Comparison of ENCODE assay signal across 8 cellular contexts in genomic region chr7:20331912-20332317, GRCh38. TPM values are rescaled to one million over a fixed set of nuclear protein-coding genes. Genes with fewer than 3 reads are reported as not detected.
DNase-seq lines count a peak whose midpoint lies in the region; TF ChIP-seq lines count a peak whose summit lies in the region.

No MANE protein-coding gene starts in this region.

- no peaks in the 10 kb centered on the region for H3K27me3 ChIP-seq in prostate gland (replicated peaks; ENCODE audit: insufficient read depth)

- POLR2A ChIA-PET in RWPE1 (lab: Yijun Ruan, JAX; ENCODE audit: low non-redundant PET): no interaction called here

- H3K4me1 ChIP-seq in prostate gland (replicated peaks): no peaks in the 10 kb centered on the region

- no peak for TF ChIP-seq POLR2A in prostate gland (IDR thresholded peaks at IDR 0.05)

- H3K27ac ChIP-seq in RWPE1: peak overlapping the region; percentile 100
- peak overlapping the region; percentile 86 to 88 for H3K27ac ChIP-seq in prostate gland

- WGBS in prostate gland: 9% methylated on average over 9 of the region's 9 CpGs

- DNase-seq in GM12865 (ENCODE audit: low read depth) (no peak), RWPE1 (ENCODE audit: low spot score) (no peak), fibroblast of pulmonary artery (ENCODE audit: low read depth) (no peak), prostate gland (ENCODE audit: low spot score) (no peak), NCI-H2227 treated with DMSO at 0.1 percent for 48 hours (lab: John Stamatoyannopoulos, UW) (no peak), GM19238 (ENCODE audit: insufficient read length, low spot score) (no peak), ureter (ENCODE audit: low spot score) (no peak)
- DNase-seq in activated naive CD4-positive, alpha-beta T cell treated with anti-CD3 and anti-CD28 coated beads, Interleukin-2, amount 50 U/mL, for 16 hours: no peak

- CTCF ChIA-PET in RWPE1 (lab: Yijun Ruan, JAX): interaction anchor here (0.6 to 0.7 kb wide), 2 partner anchors 111 to 448 kb away, joined by 3 to 4 read pairs; no protein-coding TSS in a partner anchor

- H3K36me3 ChIP-seq in prostate gland: no peaks in the 10 kb centered on the region

- H3K9me3 ChIP-seq in prostate gland: no peaks in the 10 kb centered on the region

- TF ChIP-seq CTCF in GM12865 (IDR thresholded peaks at IDR 0.05; ENCODE audit: insufficient read depth, low read depth, low read length, missing control alignments) (no peak), RWPE1 (conservative IDR thresholded peaks at IDR 0.05; ENCODE audit: low read depth) (no peak), fibroblast of pulmonary artery (IDR thresholded peaks at IDR 0.05; ENCODE audit: low read length, missing control alignments) (no peak), prostate gland (IDR thresholded peaks at IDR 0.05) (no peak)

- intact Hi-C loops in prostate gland (cut with DNase I): loop anchor here (2.0 to 10.0 kb wide), 3 partner anchors 73 to 267 kb away; no protein-coding TSS in a partner anchor

- peak overlapping the region; percentile 60 for H3K4me3 ChIP-seq in GM12865 (ENCODE audit: low read depth, low read length)
- H3K4me3 ChIP-seq in fibroblast of pulmonary artery (replicated peaks; ENCODE audit: low read depth, low read length): peak overlapping the region; percentile 71
- peak overlapping the region; percentile 59 to 72 for H3K4me3 ChIP-seq in prostate gland

RNA-seq across cellular contexts. Expression of gene ITGB8, which starts 1.2 kb away (rescaled TPM):
- total RNA-seq in prostate gland: 10 to 100 TPM; 50.3 to 99.5 TPM
- total RNA-seq in ureter: 48.5 TPM
